8 cellular contexts compared by ENCODE assay signal in the genomic region with DNA sequence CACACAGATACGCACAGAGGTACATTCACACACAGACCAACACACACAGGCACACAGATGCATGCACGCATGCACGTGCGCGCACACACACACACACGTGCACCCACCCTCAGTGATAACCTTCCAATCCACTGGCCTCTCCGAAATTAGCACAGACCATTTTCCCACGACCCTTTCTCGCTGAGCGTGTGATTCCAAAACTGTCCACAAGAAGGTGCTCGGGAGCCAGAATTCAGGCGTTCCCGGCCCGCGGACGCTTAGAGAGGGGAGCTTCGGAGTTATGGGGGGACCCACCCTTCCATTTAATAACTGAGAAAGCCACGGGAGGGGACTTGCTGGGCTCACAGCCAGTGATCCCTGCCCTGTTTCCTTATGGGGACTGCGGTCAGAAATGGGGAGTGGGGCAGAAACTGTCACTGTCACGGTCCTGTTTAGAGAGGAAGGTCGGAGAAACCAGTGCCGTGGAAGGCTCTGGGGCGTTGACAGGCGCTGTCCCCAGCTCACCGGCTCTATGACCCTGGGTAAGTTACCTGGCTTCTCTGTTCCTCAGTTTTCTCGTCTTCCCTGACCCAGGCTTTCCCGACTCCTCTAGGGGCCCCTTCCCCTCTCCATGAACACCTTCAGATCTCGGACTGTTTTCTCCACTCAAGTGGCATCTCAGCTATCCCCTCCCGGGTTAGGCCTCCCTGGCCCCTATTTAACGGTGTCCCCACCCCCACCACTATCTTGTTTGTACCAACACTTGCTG. TPM values are rescaled to one million over a fixed set of nuclear protein-coding genes. Genes with fewer than 3 reads are reported as not detected.
DNase-seq lines count a peak whose midpoint lies in the region; ATAC-seq and TF ChIP-seq lines count a peak whose summit lies in the region.

No MANE protein-coding gene starts in this region.

- peaks cover 5% of the 10 kb centered on the region for H3K27me3 Mint-ChIP-seq in activated CD8-positive, alpha-beta memory T cell treated with anti-CD3 and anti-CD28 coated beads, Interleukin-2, amount 10 ng/mL, durations not matched to agents 7 days and 5 days

- peak overlapping the region; percentile 7 for H3K4me3 ChIP-seq in mucosa of descending colon

- intact Hi-C loops in mucosa of descending colon (cut with DNase I, micrococcal nuclease), result no loop called here

- no peaks in the 10 kb centered on the region for H3K9me3 ChIP-seq in mucosa of descending colon

- DNase-seq in AML-193 (lab: John Stamatoyannopoulos, UW), result peak; percentile 33 to 59
- DNase-seq in NCI-H82 treated with DMSO at 0.1 percent for 48 hours (lab: John Stamatoyannopoulos, UW; ENCODE audit: unreplicated experiment), result peak; percentile 26
- peak; percentile 78 for DNase-seq in activated CD8-positive, alpha-beta memory T cell treated with anti-CD3 and anti-CD28 coated beads, Interleukin-2, amount 10 ng/mL, durations not matched to agents 7 days and 5 days
- DNase-seq in epidermal melanocyte (ENCODE audit: insufficient read length, low spot score), result peak; percentile 63
- peak; percentile 57 to 85 (median 78) for DNase-seq in mucosa of descending colon
- peak; percentile 55 to 67 for DNase-seq in stimulated activated CD8-positive, alpha-beta memory T cell treated with anti-CD3 and anti-CD28 coated beads, Interleukin-2, amount 100 ng/mL, for 48 hours (ENCODE audit: low read depth in 2 of 2)

- H3K36me3 ChIP-seq in mucosa of descending colon (ENCODE audit: low read depth), result no peaks in the 10 kb centered on the region

- CTCF ChIA-PET in activated CD8-positive, alpha-beta memory T cell treated with anti-CD3 and anti-CD28 coated beads, Interleukin-2, amount 10 ng/mL, durations not matched to agents 7 days and 5 days (lab: Charles Lee), result interaction anchor here (0.6 to 2.5 kb wide), 71 partner anchors 9 to 844 kb away, joined by 3 to 35 read pairs (median 4); partner anchors contain the start of genes CRY2 and PEX16

- peak; percentile 36 for ATAC-seq in GM18873 (IDR thresholded peaks at IDR 0.05; ENCODE audit: low FRiP score, unreplicated experiment)
- peak; percentile 71 for ATAC-seq in HG03354 (IDR thresholded peaks at IDR 0.05; ENCODE audit: poor library complexity, severe bottlenecking, unreplicated experiment)
- peak; percentile 83 for ATAC-seq in activated CD8-positive, alpha-beta memory T cell treated with anti-CD3 and anti-CD28 coated beads, Interleukin-2, amount 10 ng/mL, durations not matched to agents 7 days and 5 days
- ATAC-seq in mucosa of descending colon, result peak; percentile 84

- no peaks in the 10 kb centered on the region for H3K9me3 Mint-ChIP-seq in activated CD8-positive, alpha-beta memory T cell treated with anti-CD3 and anti-CD28 coated beads, Interleukin-2, amount 10 ng/mL, durations not matched to agents 7 days and 5 days (ENCODE audit: low read depth)

- peaks cover 14% of the 10 kb centered on the region for H3K4me1 Mint-ChIP-seq in activated CD8-positive, alpha-beta memory T cell treated with anti-CD3 and anti-CD28 coated beads, Interleukin-2, amount 10 ng/mL, durations not matched to agents 7 days and 5 days

- peak; percentile 96 for TF ChIP-seq CTCF in mucosa of descending colon (IDR thresholded peaks at IDR 0.05)

- H3K36me3 Mint-ChIP-seq in activated CD8-positive, alpha-beta memory T cell treated with anti-CD3 and anti-CD28 coated beads, Interleukin-2, amount 10 ng/mL, durations not matched to agents 7 days and 5 days, result no peaks in the 10 kb centered on the region

- H3K27ac Mint-ChIP-seq in activated CD8-positive, alpha-beta memory T cell treated with anti-CD3 and anti-CD28 coated beads, Interleukin-2, amount 10 ng/mL, durations not matched to agents 7 days and 5 days, result peak overlapping the region; percentile 44

- peak overlapping the region; percentile 80 for H3K4me3 Mint-ChIP-seq in activated CD8-positive, alpha-beta memory T cell treated with anti-CD3 and anti-CD28 coated beads, Interleukin-2, amount 10 ng/mL, durations not matched to agents 7 days and 5 days

- H3K4me1 ChIP-seq in mucosa of descending colon (ENCODE audit: low read depth), result no peaks in the 10 kb centered on the region

RNA-seq across cellular contexts. Expression of gene SLC35C1, which starts 33.6 kb away (rescaled TPM):
- 10 to 100 TPM; 15.2 to 15.7 TPM for total RNA-seq in activated CD8-positive, alpha-beta memory T cell treated with anti-CD3 and anti-CD28 coated beads, Interleukin-2, amount 10 ng/mL, durations not matched to agents 7 days and 5 days
- total RNA-seq in mucosa of descending colon, result 10 to 100 TPM; 26.6 to 47.8 (median 35.6) TPM

Comparison
In these comparisons a context has a peak if more than half of its experiments do, and no peak if none do; other contexts are left out.
1. Peak in every context shown above with its lines: DNase-seq, ATAC-seq and H3K4me3 ChIP-seq.
2. DNase-seq: peak in every context shown above with its lines; median percentile 78 in activated CD8-positive, alpha-beta memory T cell treated with anti-CD3 and anti-CD28 coated beads, Interleukin-2, amount 10 ng/mL, durations not matched to agents 7 days and 5 days; 78 in mucosa of descending colon; 63 in epidermal melanocyte; 61 in stimulated activated CD8-positive, alpha-beta memory T cell treated with anti-CD3 and anti-CD28 coated beads, Interleukin-2, amount 100 ng/mL, for 48 hours; 46 in AML-193; 26 in NCI-H82 treated with DMSO at 0.1 percent for 48 hours.